Comparison of ENCODE assay signal across 10 cellular contexts in the genomic region with DNA sequence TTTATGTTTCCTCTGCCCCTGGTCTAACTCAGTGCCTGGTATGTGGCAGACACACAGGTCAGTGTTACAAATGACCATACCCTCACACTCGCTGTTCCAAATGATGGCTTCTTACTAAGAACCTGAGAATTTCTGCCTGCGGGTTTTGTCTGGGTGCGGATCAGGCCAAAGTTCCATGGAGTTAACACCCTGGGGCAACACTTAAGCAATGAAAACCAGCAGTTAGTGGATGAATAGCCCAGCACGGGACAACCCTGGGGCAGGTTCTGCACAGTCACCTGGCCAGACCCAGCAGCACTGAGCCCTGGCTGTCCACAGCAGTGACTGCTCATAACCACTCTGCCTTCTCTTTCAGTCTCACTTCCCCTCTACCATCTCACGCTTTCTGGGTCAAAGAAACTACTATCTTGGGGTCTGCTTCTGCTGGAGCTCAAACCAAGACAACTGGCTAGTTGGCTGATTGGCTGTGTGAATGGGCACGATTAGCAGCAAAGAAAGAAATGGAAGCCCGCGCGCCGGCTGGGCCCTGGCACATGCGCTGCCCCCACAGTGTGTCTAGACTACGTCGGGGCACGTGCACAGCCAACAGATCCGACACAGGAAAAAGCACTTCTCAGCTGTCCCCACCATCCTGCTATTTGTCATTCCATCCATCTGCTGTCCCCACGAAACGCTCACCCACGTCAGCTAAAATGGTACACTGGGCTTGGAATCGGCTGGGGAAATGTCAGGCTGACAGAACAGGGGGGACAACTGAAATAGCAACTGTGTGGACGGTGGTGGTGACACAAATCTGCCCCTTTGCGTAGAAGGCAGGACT. TPM values are rescaled to one million over a fixed set of nuclear protein-coding genes. Genes with fewer than 3 reads are reported as not detected.
DNase-seq lines count a peak whose midpoint lies in the region; ATAC-seq, FAIRE-seq and TF ChIP-seq lines count a peak whose summit lies in the region.
"Had no signal": no experiment of that assay in that cellular context is flagged by ENCODE, and none has a peak within 500 bp of the region (broad histone marks: within the 10 kb centered on the region; RNA-seq: fewer than 3 reads in every experiment).

No MANE protein-coding gene starts in this region.

- H3K36me3 ChIP-seq in PC-9 (ENCODE audit: low read depth) (no peaks in the 10 kb centered on the region), skeletal muscle tissue (ENCODE audit: control insufficient read depth in 3 of 3, insufficient read depth in 3 of 3, low read length in 3 of 3) (no peaks in the 10 kb centered on the region)
- H3K36me3 ChIP-seq: breast epithelium had no signal

- H3K27ac Mint-ChIP-seq in activated CD8-positive, alpha-beta T cell treated with anti-CD3 and anti-CD28 coated beads for 36 hours = no peak overlapping the region
- H3K27ac Mint-ChIP-seq: T-helper 1 cell treated with Interleukin-12 subunit alpha and Interleukin-12 subunit beta and Interleukin-4 antibody, amounts not matched to agents 30 μg/mL and 1 μg/mL, for 36 hours had no signal

- H3F3A ChIP-seq in PC-9 (ENCODE audit: insufficient read depth, low read depth) = peaks cover 36% of the 10 kb centered on the region

- DNase-seq in GM19239 (ENCODE audit: insufficient read length, low spot score) = peak; percentile 70
- DNase-seq in PC-9 = peak; percentile 80 to 96
- DNase-seq in NCI-H510A treated with DMSO at 0.1 percent for 48 hours (lab: John Stamatoyannopoulos, UW) = no peak
- no peak for DNase-seq in inferior parietal cortex (ENCODE audit: extremely low spot score)
- no peak for DNase-seq in NCI-H524 treated with DMSO at 0.1 percent for 48 hours (lab: John Stamatoyannopoulos, UW)
- no peak for DNase-seq in activated CD8-positive, alpha-beta T cell treated with anti-CD3 and anti-CD28 coated beads for 36 hours

- no peaks in the 10 kb centered on the region for H3K27me3 Mint-ChIP-seq in activated CD8-positive, alpha-beta T cell treated with anti-CD3 and anti-CD28 coated beads for 36 hours

- no peaks in the 10 kb centered on the region for H3K9me3 ChIP-seq in PC-9 (ENCODE audit: insufficient read depth, low read depth)
- no peaks in the 10 kb centered on the region for H3K9me3 ChIP-seq in skeletal muscle tissue (ENCODE audit: control insufficient read depth in 3 of 3, low read length in 3 of 3)
- H3K9me3 ChIP-seq: breast epithelium had no signal

- peak overlapping the region in 1 of 3 donors; percentile 47 for H3K9ac ChIP-seq in skeletal muscle tissue (ENCODE audit: low read depth in 1 of 3, low read length in 3 of 3)

- no peaks in the 10 kb centered on the region for H3K4me1 Mint-ChIP-seq in activated CD8-positive, alpha-beta T cell treated with anti-CD3 and anti-CD28 coated beads for 36 hours (ENCODE audit: low read depth)

- H3K4me3 ChIP-seq in PC-9 (no peak overlapping the region), skeletal muscle tissue (ENCODE audit: low read length in 3 of 3) (no peak overlapping the region)
- H3K4me3 ChIP-seq: breast epithelium had no signal

- no peak for TF ChIP-seq CTCF in PC-9 (conservative IDR thresholded peaks at IDR 0.05)
- no peak for TF ChIP-seq CTCF in activated CD8-positive, alpha-beta T cell treated with anti-CD3 and anti-CD28 coated beads for 36 hours (IDR thresholded peaks at IDR 0.05)

- peaks cover 43% of the 10 kb centered on the region for H3K4me1 ChIP-seq in PC-9 (replicated peaks; ENCODE audit: insufficient read depth)
- peaks cover 7 to 26% (median 17%) of the 10 kb centered on the region in 3 donors for H3K4me1 ChIP-seq in skeletal muscle tissue (ENCODE audit: control insufficient read depth in 3 of 3, insufficient read depth in 3 of 3, low read length in 3 of 3)
- H3K4me1 ChIP-seq: breast epithelium had no signal

- peak; percentile 31 for FAIRE-seq in GM19239 (lab: Jason Lieb, UNC)

- CTCF ChIA-PET in PC-9 (lab: Charles Lee) = interaction anchor here (0.7 kb wide), 1 partner anchor 1462 kb away, joined by 6 read pairs; no protein-coding TSS in a partner anchor
- CTCF ChIA-PET in activated CD8-positive, alpha-beta T cell treated with anti-CD3 and anti-CD28 coated beads for 36 hours (lab: Charles Lee) = interaction anchor here (1.5 kb wide), 1 partner anchor 15 kb away, joined by 3 read pairs; no protein-coding TSS in a partner anchor

- H3K27ac ChIP-seq in PC-9 = peak overlapping the region; percentile 78
- peak overlapping the region; percentile 51 for H3K27ac ChIP-seq in skeletal muscle tissue (ENCODE audit: low read depth, low read length)
- H3K27ac ChIP-seq: breast epithelium had no signal

- intact Hi-C loops in PC-9 (cut with micrococcal nuclease; ENCODE audit: unreplicated experiment) = loop anchor here (5.0 kb wide), 1 partner anchor 52 kb away; a partner anchor contains a TSS
- intact Hi-C loops in activated CD8-positive, alpha-beta T cell treated with anti-CD3 and anti-CD28 coated beads for 36 hours (cut with micrococcal nuclease) = no loop called here

- no peaks in the 10 kb centered on the region for H3K79me2 ChIP-seq in PC-9 (ENCODE audit: low read depth)

- no peak overlapping the region for H2AFZ ChIP-seq in PC-9

- peak; percentile 94 for ATAC-seq in HG02884 (IDR thresholded peaks at IDR 0.05; ENCODE audit: unreplicated experiment)
- ATAC-seq in activated CD8-positive, alpha-beta T cell treated with anti-CD3 and anti-CD28 coated beads for 36 hours = no peak

- BruUV-seq in PC-9 (replicated peaks; lab: Mats Ljungman, UMichigan) = no TSS peak

- no peaks in the 10 kb centered on the region for H4K20me1 ChIP-seq in PC-9 (ENCODE audit: insufficient read depth)

- POLR2A ChIA-PET in PC-9 (lab: Charles Lee; ENCODE audit: unreplicated experiment) = no interaction called here
- POLR2A ChIA-PET in activated CD8-positive, alpha-beta T cell treated with anti-CD3 and anti-CD28 coated beads for 36 hours (lab: Charles Lee) = no interaction called here

- H3K4me2 ChIP-seq in PC-9 = peak overlapping the region; percentile 41

- H3K9me2 ChIP-seq in PC-9 (ENCODE audit: insufficient read depth) = no peaks in the 10 kb centered on the region

- H3K4me3 Mint-ChIP-seq in activated CD8-positive, alpha-beta T cell treated with anti-CD3 and anti-CD28 coated beads for 36 hours = no peak overlapping the region
- H3K4me3 Mint-ChIP-seq: T-helper 1 cell treated with Interleukin-12 subunit alpha and Interleukin-12 subunit beta and Interleukin-4 antibody, amounts not matched to agents 30 μg/mL and 1 μg/mL, for 36 hours had no signal

- no peaks in the 10 kb centered on the region for H3K36me3 Mint-ChIP-seq in activated CD8-positive, alpha-beta T cell treated with anti-CD3 and anti-CD28 coated beads for 36 hours (ENCODE audit: low read depth)

- H3K27me3 ChIP-seq in PC-9 (ENCODE audit: insufficient read depth, low read depth) (no peaks in the 10 kb centered on the region), skeletal muscle tissue (ENCODE audit: control insufficient read depth in 3 of 3, insufficient read depth in 3 of 3, low read length in 3 of 3) (no peaks in the 10 kb centered on the region)
- H3K27me3 ChIP-seq: breast epithelium had no signal

- no peaks in the 10 kb centered on the region for H3K9me3 Mint-ChIP-seq in activated CD8-positive, alpha-beta T cell treated with anti-CD3 and anti-CD28 coated beads for 36 hours
- H3K9me3 Mint-ChIP-seq: T-helper 1 cell treated with Interleukin-12 subunit alpha and Interleukin-12 subunit beta and Interleukin-4 antibody, amounts not matched to agents 30 μg/mL and 1 μg/mL, for 36 hours had no signal

RNA-seq across cellular contexts. Expression of a gene that starts 36.6 kb away (rescaled TPM):
- 31.3 and 42.8 TPM in 2 replicates for total RNA-seq in PC-9 (2021)
- 6.8 TPM for total RNA-seq in skeletal muscle tissue
- total RNA-seq in activated CD8-positive, alpha-beta T cell treated with anti-CD3 and anti-CD28 coated beads for 36 hours = 10 to 100 TPM; 28.2 to 30.5 TPM

RNA-seq across cellular contexts. Expression of a gene that starts 36.8 kb away (rescaled TPM):
- total RNA-seq in PC-9 (2021) (97.7 and 116 TPM in 2 replicates), skeletal muscle tissue (95.0 TPM)
- total RNA-seq in activated CD8-positive, alpha-beta T cell treated with anti-CD3 and anti-CD28 coated beads for 36 hours = 100 to 1,000 TPM; 222 to 249 TPM

RNA-seq across cellular contexts. Expression of a gene that starts 52.3 kb away (rescaled TPM):
- total RNA-seq in PC-9 (2021) = 15.3 and 20.7 TPM in 2 replicates
- total RNA-seq in skeletal muscle tissue = not detected
- total RNA-seq in activated CD8-positive, alpha-beta T cell treated with anti-CD3 and anti-CD28 coated beads for 36 hours = not detected

Comparison
In these comparisons a context has a peak if more than half of its experiments do, and no peak if none do; other contexts are left out.
1. DNase-seq: peak in GM19239 (single experiment) and PC-9 (2 of 2); none in NCI-H510A treated with DMSO at 0.1 percent for 48 hours (single experiment), inferior parietal cortex (single experiment), NCI-H524 treated with DMSO at 0.1 percent for 48 hours (single experiment) and activated CD8-positive, alpha-beta T cell treated with anti-CD3 and anti-CD28 coated beads for 36 hours (single experiment).
2. RNA of a gene that starts 52.3 kb away (total RNA-seq): 15.3 to 20.7 TPM in PC-9; not detected in skeletal muscle tissue (single experiment) and not detected in activated CD8-positive, alpha-beta T cell treated with anti-CD3 and anti-CD28 coated beads for 36 hours; every median in the first group is over 10 times any median in the second.